Comparison of ENCODE assay signal across 17 cellular contexts in the genomic region with DNA sequence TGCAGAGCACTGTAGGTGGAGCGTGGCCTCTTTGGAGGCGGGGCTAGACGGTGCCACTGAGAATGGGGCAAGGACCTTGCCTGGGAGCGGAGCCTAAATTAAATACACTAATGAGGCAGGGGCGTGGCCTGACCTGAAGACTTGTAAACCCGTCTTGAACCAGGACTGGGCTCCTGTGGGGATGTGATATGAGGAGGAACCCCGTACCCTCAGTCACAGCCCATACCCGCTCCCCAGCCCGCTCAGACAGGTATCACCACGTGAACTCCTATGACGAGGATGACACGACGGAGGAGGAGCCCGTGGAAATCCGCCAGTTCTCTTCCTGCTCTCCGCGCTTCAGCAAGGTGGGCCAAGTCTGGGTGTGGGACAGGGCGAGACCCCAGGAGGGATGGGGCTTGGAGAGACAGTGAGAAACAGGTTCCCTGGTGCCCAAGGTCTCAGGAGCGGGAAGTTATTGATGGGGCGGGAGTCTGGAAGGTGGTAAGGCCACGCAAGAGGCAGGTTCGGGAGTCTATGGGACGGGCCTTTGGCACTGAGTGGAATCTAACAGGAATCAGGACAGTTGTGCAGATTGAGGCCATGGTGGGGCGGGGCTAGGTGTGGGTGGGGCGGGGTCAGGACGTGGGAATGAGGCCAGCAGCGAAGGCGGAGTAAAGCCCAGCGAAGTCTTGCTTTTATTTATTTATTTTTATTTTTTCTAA. TPM values are rescaled to one million over a fixed set of nuclear protein-coding genes. Genes with fewer than 3 reads are reported as not detected.
DNase-seq lines count a peak whose midpoint lies in the region; ATAC-seq lines count a peak whose summit lies in the region.
"Had no signal": no experiment of that assay in that cellular context is flagged by ENCODE, and none has a peak within 500 bp of the region (broad histone marks: within the 10 kb centered on the region; RNA-seq: fewer than 3 reads in every experiment).

No MANE protein-coding gene starts in this region.

- H3K9me3 Mint-ChIP-seq in activated naive CD8-positive, alpha-beta T cell treated with anti-CD3 and anti-CD28 coated beads, Interleukin-2, amount 10 ng/mL, durations not matched to agents 7 days and 5 days = no peaks in the 10 kb centered on the region
- H3K9me3 Mint-ChIP-seq in naive B cell = no peaks in the 10 kb centered on the region
- H3K9me3 Mint-ChIP-seq: activated B cell treated with CpG ODN at 0.5 μM for 24 hours, HFFc6 had no signal

- peak overlapping the region; percentile 86 for H3K4me2 ChIP-seq in BLaER1

- H3K9ac ChIP-seq in BLaER1 (0 out of 2 replicates have a peak overlapping the region, but pooled peaks have one; percentile 69), HUES48 (ENCODE audit: low read depth, low read length) (no peak overlapping the region)

- H3K27me3 Mint-ChIP-seq in activated naive CD8-positive, alpha-beta T cell treated with anti-CD3 and anti-CD28 coated beads, Interleukin-2, amount 10 ng/mL, durations not matched to agents 7 days and 5 days = peaks cover 3% of the 10 kb centered on the region
- peaks cover 2 to 9% (median 5%) of the 10 kb centered on the region in 3 donors for H3K27me3 Mint-ChIP-seq in naive B cell

- H3K36me3 Mint-ChIP-seq in activated naive CD8-positive, alpha-beta T cell treated with anti-CD3 and anti-CD28 coated beads, Interleukin-2, amount 10 ng/mL, durations not matched to agents 7 days and 5 days = no peaks in the 10 kb centered on the region
- no peaks in the 10 kb centered on the region for H3K36me3 Mint-ChIP-seq in naive B cell

- peak overlapping the region; percentile 60 for H3K27ac Mint-ChIP-seq in activated naive CD8-positive, alpha-beta T cell treated with anti-CD3 and anti-CD28 coated beads, Interleukin-2, amount 10 ng/mL, durations not matched to agents 7 days and 5 days
- peak overlapping the region in 4 of 6 donors; percentile 55 to 92 (median 57) for H3K27ac Mint-ChIP-seq in naive B cell
- H3K27ac Mint-ChIP-seq: HFFc6 had no signal

- peak overlapping the region; percentile 28 for H3K4me3 Mint-ChIP-seq in activated naive CD8-positive, alpha-beta T cell treated with anti-CD3 and anti-CD28 coated beads, Interleukin-2, amount 10 ng/mL, durations not matched to agents 7 days and 5 days
- H3K4me3 Mint-ChIP-seq in naive B cell = peak overlapping the region; percentile 78 to 94 (median 92)
- H3K4me3 Mint-ChIP-seq: HFFc6 had no signal

- H3K27me3 ChIP-seq in BLaER1 = no peaks in the 10 kb centered on the region
- no peaks in the 10 kb centered on the region for H3K27me3 ChIP-seq in HUES48 (ENCODE audit: control insufficient read depth, insufficient read depth, low read length)

- peaks cover 10% of the 10 kb centered on the region for H3K4me1 Mint-ChIP-seq in activated naive CD8-positive, alpha-beta T cell treated with anti-CD3 and anti-CD28 coated beads, Interleukin-2, amount 10 ng/mL, durations not matched to agents 7 days and 5 days
- peaks cover 3 to 24% (median 12%) of the 10 kb centered on the region in 3 donors for H3K4me1 Mint-ChIP-seq in naive B cell

- no peak for DNase-seq in activated naive CD8-positive, alpha-beta T cell treated with anti-CD3 and anti-CD28 coated beads, Interleukin-2, amount 10 ng/mL, durations not matched to agents 7 days and 5 days
- DNase-seq in naive B cell (no peak), NOMO-1 (lab: John Stamatoyannopoulos, UW; ENCODE audit: unreplicated experiment in 2 of 2) (no peak), SK-N-DZ (ENCODE audit: low spot score) (no peak), SW 1271 (lab: John Stamatoyannopoulos, UW) (no peak)
- DNase-seq: HFFc6, NCI-H69, psoas muscle, SHP77 had no signal

- H3K27ac ChIP-seq in BLaER1 = no peak overlapping the region
- no peak overlapping the region for H3K27ac ChIP-seq in HUES48 (ENCODE audit: low read depth, low read length)
- H3K27ac ChIP-seq: psoas muscle had no signal

- 0 out of 2 replicates have a peak overlapping the region, but pooled peaks have one; percentile 65 for H3K4me3 ChIP-seq in BLaER1
- H3K4me3 ChIP-seq in HUES48 (ENCODE audit: low read depth, low read length) = peak overlapping the region; percentile 69; the same call in 1 of the 2 replicates
- H3K4me3 ChIP-seq: lung had no signal

- POLR2A ChIA-PET in activated naive CD8-positive, alpha-beta T cell treated with anti-CD3 and anti-CD28 coated beads, Interleukin-2, amount 10 ng/mL, durations not matched to agents 7 days and 5 days (lab: Charles Lee) = interaction anchor here (0.5 kb wide), 1 partner anchor 93 kb away, joined by 5 read pairs; no protein-coding TSS in a partner anchor

- no peaks in the 10 kb centered on the region; the same call in 1 of the 2 replicates for H3K36me3 ChIP-seq in BLaER1
- peaks cover 5% of the 10 kb centered on the region; the same call in 1 of the 2 replicates for H3K36me3 ChIP-seq in HUES48 (ENCODE audit: control insufficient read depth, insufficient read depth, low read length)

- ATAC-seq in activated naive CD8-positive, alpha-beta T cell treated with anti-CD3 and anti-CD28 coated beads, Interleukin-2, amount 10 ng/mL, durations not matched to agents 7 days and 5 days (ENCODE audit: low read depth) = no peak
- ATAC-seq in naive B cell (ENCODE audit: low read depth in 2 of 2) (no peak), HG03521 (IDR thresholded peaks at IDR 0.05; ENCODE audit: unreplicated experiment) (no peak)

- no peaks in the 10 kb centered on the region for H4K20me1 ChIP-seq in BLaER1

- no peaks in the 10 kb centered on the region for H3K9me3 ChIP-seq in BLaER1
- H3K9me3 ChIP-seq in HUES48 (ENCODE audit: control insufficient read depth, insufficient read depth, low read length) = no peaks in the 10 kb centered on the region
- H3K9me3 ChIP-seq: psoas muscle had no signal

- H3K4me1 ChIP-seq in BLaER1 (peaks cover 14% of the 10 kb centered on the region), HUES48 (ENCODE audit: control insufficient read depth, insufficient read depth, low read length) (peaks cover 9% of the 10 kb centered on the region; the same call in 1 of the 2 replicates)

RNA-seq across cellular contexts. Expression of a gene that starts 14.7 kb away (rescaled TPM):
- 10 to 100 TPM; 29.0 to 30.4 TPM for total RNA-seq in activated naive CD8-positive, alpha-beta T cell treated with anti-CD3 and anti-CD28 coated beads, Interleukin-2, amount 10 ng/mL, durations not matched to agents 7 days and 5 days
- polyA plus RNA-seq in naive B cell (ENCODE audit: low read depth in 6 of 6) = 10 to 100 TPM; 24.5 to 55.8 (median 40.6) TPM
- 13.5 and 18.1 TPM in 2 replicates for polyA plus RNA-seq in SK-N-DZ (2014; cell fraction: cytosol; rRNA removed)
- 3.7 and 3.9 TPM in 2 replicates for polyA plus RNA-seq in SK-N-DZ (2014; cell fraction: nucleus; rRNA removed)

RNA-seq across cellular contexts. Expression of a gene that starts 20.4 kb away (rescaled TPM):
- under 1 TPM in 1 of 2 experiments, not detected in 1; 0.19 TPM for total RNA-seq in activated naive CD8-positive, alpha-beta T cell treated with anti-CD3 and anti-CD28 coated beads, Interleukin-2, amount 10 ng/mL, durations not matched to agents 7 days and 5 days
- polyA plus RNA-seq in naive B cell (ENCODE audit: low read depth in 6 of 6) = not detected
- 1.9 and 2.0 TPM in 2 replicates for polyA plus RNA-seq in SK-N-DZ (2014; cell fraction: cytosol; rRNA removed)
- 1.0 and 2.0 TPM in 2 replicates for polyA plus RNA-seq in SK-N-DZ (2014; cell fraction: nucleus; rRNA removed)
- total RNA-seq: activated B cell treated with CpG ODN at 0.5 μM for 24 hours, bronchial epithelial cell, endothelial cell of umbilical vein, HepG2, HFFc6 had no signal
- polyA plus RNA-seq: endothelial cell of umbilical vein, HepG2 had no signal

RNA-seq across cellular contexts. Expression of a gene that starts 24.4 kb away (rescaled TPM):
- 10 to 100 TPM; 39.7 to 43.4 TPM for total RNA-seq in activated naive CD8-positive, alpha-beta T cell treated with anti-CD3 and anti-CD28 coated beads, Interleukin-2, amount 10 ng/mL, durations not matched to agents 7 days and 5 days
- polyA plus RNA-seq in naive B cell (ENCODE audit: low read depth in 6 of 6) = 10 to 100 TPM in 5 of 6 donors, 1 to 10 TPM in 1; 7.8 to 16.3 (median 13.4) TPM
- 55.9 and 85.5 TPM in 2 replicates for polyA plus RNA-seq in SK-N-DZ (2014; cell fraction: cytosol; rRNA removed)
- polyA plus RNA-seq in SK-N-DZ (2014; cell fraction: nucleus; rRNA removed) = 56.2 and 117 TPM in 2 replicates

RNA-seq across cellular contexts. Expression of a gene that starts 28.3 kb away (rescaled TPM):
- 1 to 10 TPM; 1.8 to 2.6 TPM for total RNA-seq in activated naive CD8-positive, alpha-beta T cell treated with anti-CD3 and anti-CD28 coated beads, Interleukin-2, amount 10 ng/mL, durations not matched to agents 7 days and 5 days
- 1 to 10 TPM in 3 of 6 donors, under 1 TPM in 2, not detected in 1; 0.10 to 2.5 (median 1.0) TPM for polyA plus RNA-seq in naive B cell (ENCODE audit: low read depth in 6 of 6)
- polyA plus RNA-seq in SK-N-DZ (2014; cell fraction: cytosol; rRNA removed) = 18.5 and 25.5 TPM in 2 replicates
- polyA plus RNA-seq in SK-N-DZ (2014; cell fraction: nucleus; rRNA removed) = 81.0 and 102 TPM in 2 replicates
- total RNA-seq: psoas muscle had no signal

RNA-seq across cellular contexts. Expression of a gene that starts 32.2 kb away (rescaled TPM):
- not detected for total RNA-seq in activated naive CD8-positive, alpha-beta T cell treated with anti-CD3 and anti-CD28 coated beads, Interleukin-2, amount 10 ng/mL, durations not matched to agents 7 days and 5 days
- polyA plus RNA-seq in naive B cell (ENCODE audit: low read depth in 6 of 6) = not detected
- polyA plus RNA-seq in SK-N-DZ (2014; cell fraction: cytosol; rRNA removed) = 8.0 and 8.8 TPM in 2 replicates
- polyA plus RNA-seq in SK-N-DZ (2014; cell fraction: nucleus; rRNA removed) = 2.5 and 5.7 TPM in 2 replicates
- total RNA-seq: activated B cell treated with CpG ODN at 0.5 μM for 24 hours, bronchial epithelial cell, endothelial cell of umbilical vein, HFFc6, lung, psoas muscle had no signal
- polyA plus RNA-seq: endothelial cell of umbilical vein, lung had no signal
